Comparison of ENCODE assay signal across 1 cellular context in the genomic region with DNA sequence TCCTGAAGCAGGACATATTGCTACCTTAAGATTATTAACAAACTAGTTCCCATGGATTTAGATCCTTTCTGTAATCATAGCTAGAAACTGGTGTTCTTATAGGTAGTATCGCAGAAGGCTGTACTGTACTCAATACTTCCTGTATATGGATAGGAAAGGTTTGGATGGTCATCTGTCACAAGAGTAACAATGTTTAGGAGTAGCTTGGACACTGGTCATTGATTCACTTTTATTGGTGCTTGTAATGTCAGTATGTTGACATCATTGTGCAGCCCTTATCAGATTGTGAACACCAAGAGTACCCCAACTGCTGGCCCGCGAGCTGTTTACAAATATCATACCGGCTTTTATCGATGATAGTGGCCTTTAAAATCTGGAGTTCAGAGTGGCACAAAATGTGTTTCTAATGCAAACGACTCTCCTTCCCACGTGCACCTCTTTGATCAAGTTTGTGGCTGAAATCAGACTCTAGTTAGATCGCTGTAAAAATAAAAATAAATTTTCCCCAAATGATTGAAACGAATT.
TF ChIP-seq lines count a peak whose summit lies in the region.

No MANE protein-coding gene starts in this region.

TF ChIP-seq in HepG2, 621 proteins besides CTCF, POLR2A, EP300 and RAD21:
- TF ChIP-seq ZHX2 (IDR thresholded peaks at IDR 0.05; ENCODE audit: low read depth) = no peak
- TF ChIP-seq ZHX2 (CRISPR knock-in tag; IDR thresholded peaks at IDR 0.05; ENCODE audit: borderline replicate concordance) = no peak
- TF ChIP-seq ZNF746 (CRISPR knock-in tag; IDR thresholded peaks at IDR 0.05) = no peak
- TF ChIP-seq HMG20A (CRISPR knock-in tag; IDR thresholded peaks at IDR 0.05; ENCODE audit: borderline replicate concordance) = no peak
- TF ChIP-seq, protein P1, sequence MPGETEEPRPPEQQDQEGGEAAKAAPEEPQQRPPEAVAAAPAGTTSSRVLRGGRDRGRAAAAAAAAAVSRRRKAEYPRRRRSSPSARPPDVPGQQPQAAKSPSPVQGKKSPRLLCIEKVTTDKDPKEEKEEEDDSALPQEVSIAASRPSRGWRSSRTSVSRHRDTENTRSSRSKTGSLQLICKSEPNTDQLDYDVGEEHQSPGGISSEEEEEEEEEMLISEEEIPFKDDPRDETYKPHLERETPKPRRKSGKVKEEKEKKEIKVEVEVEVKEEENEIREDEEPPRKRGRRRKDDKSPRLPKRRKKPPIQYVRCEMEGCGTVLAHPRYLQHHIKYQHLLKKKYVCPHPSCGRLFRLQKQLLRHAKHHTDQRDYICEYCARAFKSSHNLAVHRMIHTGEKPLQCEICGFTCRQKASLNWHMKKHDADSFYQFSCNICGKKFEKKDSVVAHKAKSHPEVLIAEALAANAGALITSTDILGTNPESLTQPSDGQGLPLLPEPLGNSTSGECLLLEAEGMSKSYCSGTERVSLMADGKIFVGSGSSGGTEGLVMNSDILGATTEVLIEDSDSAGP (CRISPR knock-in tag; IDR thresholded peaks at IDR 0.05; ENCODE audit: borderline replicate concordance) = no peak
- no peak for TF ChIP-seq ZZZ3 (CRISPR knock-in tag; IDR thresholded peaks at IDR 0.05; ENCODE audit: borderline replicate concordance)
- TF ChIP-seq DMTF1 (CRISPR knock-in tag; IDR thresholded peaks at IDR 0.05) = no peak
- TF ChIP-seq CHD4 (IDR thresholded peaks at IDR 0.05; ENCODE audit: borderline replicate concordance, low read length) = no peak
- TF ChIP-seq CENPBD1 (CRISPR knock-in tag; IDR thresholded peaks at IDR 0.05; ENCODE audit: borderline replicate concordance, low read depth) = 0 out of 2 replicates have a peak, but pooled peaks have one; percentile 57
- TF ChIP-seq RNF219 (CRISPR knock-in tag; IDR thresholded peaks at IDR 0.05) = 0 out of 2 replicates have a peak, but pooled peaks have one; percentile 27
- TF ChIP-seq ZNF792 (CRISPR knock-in tag; IDR thresholded peaks at IDR 0.05) = no peak
- TF ChIP-seq, protein P2, sequence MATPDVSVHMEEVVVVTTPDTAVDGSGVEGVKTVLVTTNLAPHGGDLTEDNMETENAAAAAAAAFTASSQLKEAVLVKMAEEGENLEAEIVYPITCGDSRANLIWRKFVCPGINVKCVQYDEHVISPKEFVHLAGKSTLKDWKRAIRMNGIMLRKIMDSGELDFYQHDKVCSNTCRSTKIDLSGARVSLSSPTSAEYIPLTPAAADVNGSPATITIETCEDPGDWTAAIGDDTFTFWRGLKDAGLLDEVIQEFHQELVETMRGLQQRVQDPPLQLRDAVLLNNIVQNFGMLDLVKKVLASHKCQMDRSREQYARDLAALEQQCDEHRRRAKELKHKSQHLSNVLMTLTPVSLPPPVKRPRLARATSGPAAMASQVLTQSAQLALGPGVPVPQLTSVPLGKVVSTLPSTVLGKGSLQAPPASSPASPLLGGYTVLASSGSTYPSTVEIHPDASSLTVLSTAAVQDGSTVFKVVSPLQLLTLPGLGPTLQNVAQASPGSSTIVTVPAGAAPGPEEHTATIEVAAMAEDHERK (CRISPR knock-in tag; IDR thresholded peaks at IDR 0.05; ENCODE audit: low read depth) = no peak
- no peak for TF ChIP-seq ZNF432 (CRISPR knock-in tag; IDR thresholded peaks at IDR 0.05; ENCODE audit: borderline replicate concordance)
- no peak for TF ChIP-seq SRSF1 (optimal IDR thresholded peaks at IDR 0.05; ENCODE audit: low read depth, low read length)
- TF ChIP-seq ZNF101 (CRISPR knock-in tag; IDR thresholded peaks at IDR 0.05; ENCODE audit: borderline replicate concordance, low read depth) = no peak
- no peak for TF ChIP-seq TEAD3 (CRISPR knock-in tag; optimal IDR thresholded peaks at IDR 0.05; ENCODE audit: borderline replicate concordance)
- no peak for TF ChIP-seq SALL2 (CRISPR knock-in tag; IDR thresholded peaks at IDR 0.05)
- TF ChIP-seq ZNF75D (CRISPR knock-in tag; IDR thresholded peaks at IDR 0.05; ENCODE audit: borderline replicate concordance) = no peak
- TF ChIP-seq ATF3 (CRISPR knock-in tag; IDR thresholded peaks at IDR 0.05) = no peak
- no peak for TF ChIP-seq ZNF124 (CRISPR knock-in tag; IDR thresholded peaks at IDR 0.05)
- no peak for TF ChIP-seq SP4 (CRISPR knock-in tag; IDR thresholded peaks at IDR 0.05)
- TF ChIP-seq GPN1 (CRISPR knock-in tag; IDR thresholded peaks at IDR 0.05; ENCODE audit: borderline replicate concordance) = no peak
- no peak for TF ChIP-seq FOXP1 (IDR thresholded peaks at IDR 0.05)
- 0 out of 2 replicates have a peak, but pooled peaks have one; percentile 3 for TF ChIP-seq FOXP1 (CRISPR knock-in tag; IDR thresholded peaks at IDR 0.05)
- TF ChIP-seq ZNF264 (CRISPR knock-in tag; IDR thresholded peaks at IDR 0.05) = no peak
- TF ChIP-seq, protein P3, sequence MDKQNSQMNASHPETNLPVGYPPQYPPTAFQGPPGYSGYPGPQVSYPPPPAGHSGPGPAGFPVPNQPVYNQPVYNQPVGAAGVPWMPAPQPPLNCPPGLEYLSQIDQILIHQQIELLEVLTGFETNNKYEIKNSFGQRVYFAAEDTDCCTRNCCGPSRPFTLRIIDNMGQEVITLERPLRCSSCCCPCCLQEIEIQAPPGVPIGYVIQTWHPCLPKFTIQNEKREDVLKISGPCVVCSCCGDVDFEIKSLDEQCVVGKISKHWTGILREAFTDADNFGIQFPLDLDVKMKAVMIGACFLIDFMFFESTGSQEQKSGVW (CRISPR knock-in tag; IDR thresholded peaks at IDR 0.05; ENCODE audit: borderline replicate concordance) = no peak
- TF ChIP-seq, protein P4, sequence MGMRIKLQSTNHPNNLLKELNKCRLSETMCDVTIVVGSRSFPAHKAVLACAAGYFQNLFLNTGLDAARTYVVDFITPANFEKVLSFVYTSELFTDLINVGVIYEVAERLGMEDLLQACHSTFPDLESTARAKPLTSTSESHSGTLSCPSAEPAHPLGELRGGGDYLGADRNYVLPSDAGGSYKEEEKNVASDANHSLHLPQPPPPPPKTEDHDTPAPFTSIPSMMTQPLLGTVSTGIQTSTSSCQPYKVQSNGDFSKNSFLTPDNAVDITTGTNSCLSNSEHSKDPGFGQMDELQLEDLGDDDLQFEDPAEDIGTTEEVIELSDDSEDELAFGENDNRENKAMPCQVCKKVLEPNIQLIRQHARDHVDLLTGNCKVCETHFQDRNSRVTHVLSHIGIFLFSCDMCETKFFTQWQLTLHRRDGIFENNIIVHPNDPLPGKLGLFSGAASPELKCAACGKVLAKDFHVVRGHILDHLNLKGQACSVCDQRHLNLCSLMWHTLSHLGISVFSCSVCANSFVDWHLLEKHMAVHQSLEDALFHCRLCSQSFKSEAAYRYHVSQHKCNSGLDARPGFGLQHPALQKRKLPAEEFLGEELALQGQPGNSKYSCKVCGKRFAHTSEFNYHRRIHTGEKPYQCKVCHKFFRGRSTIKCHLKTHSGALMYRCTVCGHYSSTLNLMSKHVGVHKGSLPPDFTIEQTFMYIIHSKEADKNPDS (CRISPR knock-in tag; IDR thresholded peaks at IDR 0.05) = no peak
- TF ChIP-seq ZKSCAN5 (CRISPR knock-in tag; IDR thresholded peaks at IDR 0.05) = no peak
- TF ChIP-seq ZNF567 (CRISPR knock-in tag; IDR thresholded peaks at IDR 0.05; ENCODE audit: borderline replicate concordance) = no peak
- TF ChIP-seq TRIM22 (IDR thresholded peaks at IDR 0.05) = no peak
- no peak for TF ChIP-seq ZNF20 (CRISPR knock-in tag; IDR thresholded peaks at IDR 0.05)
- TF ChIP-seq, protein P5, sequence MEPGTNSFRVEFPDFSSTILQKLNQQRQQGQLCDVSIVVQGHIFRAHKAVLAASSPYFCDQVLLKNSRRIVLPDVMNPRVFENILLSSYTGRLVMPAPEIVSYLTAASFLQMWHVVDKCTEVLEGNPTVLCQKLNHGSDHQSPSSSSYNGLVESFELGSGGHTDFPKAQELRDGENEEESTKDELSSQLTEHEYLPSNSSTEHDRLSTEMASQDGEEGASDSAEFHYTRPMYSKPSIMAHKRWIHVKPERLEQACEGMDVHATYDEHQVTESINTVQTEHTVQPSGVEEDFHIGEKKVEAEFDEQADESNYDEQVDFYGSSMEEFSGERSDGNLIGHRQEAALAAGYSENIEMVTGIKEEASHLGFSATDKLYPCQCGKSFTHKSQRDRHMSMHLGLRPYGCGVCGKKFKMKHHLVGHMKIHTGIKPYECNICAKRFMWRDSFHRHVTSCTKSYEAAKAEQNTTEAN (CRISPR knock-in tag; conservative IDR thresholded peaks at IDR 0.05) = no peak
- no peak for TF ChIP-seq ZNF563 (CRISPR knock-in tag; IDR thresholded peaks at IDR 0.05)
- TF ChIP-seq ZNF17 (CRISPR knock-in tag; IDR thresholded peaks at IDR 0.05) = no peak
- 0 out of 2 replicates have a peak, but pooled peaks have one; percentile 14 for TF ChIP-seq CCDC6 (CRISPR knock-in tag; IDR thresholded peaks at IDR 0.05)
- peak; percentile 92 for TF ChIP-seq ZNF317 (CRISPR knock-in tag; IDR thresholded peaks at IDR 0.05)
TF ChIP-seq in HepG2: peak in this region for 5.
